ENCODE assay signal across 22 cellular contexts in the genomic region with DNA sequence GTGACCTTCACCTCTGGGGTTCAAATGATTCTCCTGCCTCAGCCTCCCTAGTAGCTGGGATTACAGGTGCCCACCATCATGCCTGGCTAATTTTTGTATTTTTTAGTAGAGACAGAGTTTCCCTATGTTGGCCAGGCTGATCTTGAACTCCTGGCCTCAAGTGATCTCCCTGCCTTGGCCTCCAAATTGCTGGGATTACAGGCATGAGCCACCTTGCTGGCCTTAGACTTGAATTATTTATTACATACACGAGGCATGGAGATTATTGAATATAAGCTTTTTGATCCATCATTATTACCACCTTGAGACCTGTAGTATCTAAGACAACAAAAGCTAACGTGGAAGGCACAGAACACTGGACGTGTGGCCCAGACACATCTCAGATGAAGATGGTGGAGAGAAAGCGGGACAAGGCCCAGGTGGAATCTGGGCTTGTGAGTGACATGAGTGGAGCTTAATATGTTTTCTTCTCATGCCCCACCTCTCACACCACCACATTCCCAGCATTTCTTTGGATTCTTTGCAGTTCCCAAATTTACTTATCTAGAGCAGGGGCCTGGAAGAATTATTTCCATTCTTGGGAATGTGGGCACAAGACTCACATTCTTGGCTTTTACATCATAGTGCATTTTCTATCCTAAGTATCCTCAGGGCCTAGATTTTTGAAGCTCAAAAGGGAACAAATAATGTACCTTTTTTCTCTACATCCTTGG.
A peak's percentile ranks its signal among the peaks of the same experiment; 100 is the strongest.
DNase-seq lines count a peak whose midpoint lies in the region; ATAC-seq and TF ChIP-seq lines count a peak whose summit lies in the region.
"Had no signal": no experiment of that assay in that cellular context is flagged by ENCODE, and none has a peak within 500 bp of the region (broad histone marks: within the 10 kb centered on the region; RNA-seq: fewer than 3 reads in every experiment).

No MANE protein-coding gene starts in this region.

- no peak overlapping the region for H3K27ac ChIP-seq in fibroblast of lung (ENCODE audit: insufficient read depth, low read length)
- H3K27ac ChIP-seq: RWPE1, sigmoid colon, WERI-Rb-1 had no signal

- no peaks in the 10 kb centered on the region for H3K36me3 ChIP-seq in fibroblast of lung (ENCODE audit: control insufficient read depth, insufficient read depth, low read length)
- H3K36me3 ChIP-seq: sigmoid colon, WERI-Rb-1 had no signal

- no peaks in the 10 kb centered on the region for H3K4me1 ChIP-seq in fibroblast of lung (ENCODE audit: control insufficient read depth, extremely low read depth, insufficient read depth, low read length)
- H3K4me1 ChIP-seq: sigmoid colon had no signal

- H3K4me2 ChIP-seq in fibroblast of lung (ENCODE audit: extremely low read depth, insufficient read depth, low read length): no peak overlapping the region

- H3K9me3 ChIP-seq in fibroblast of lung (ENCODE audit: control insufficient read depth, insufficient read depth, low read depth, low read length): no peaks in the 10 kb centered on the region
- H3K9me3 ChIP-seq: sigmoid colon had no signal

- TF ChIP-seq CTCF in fibroblast of lung (conservative IDR thresholded peaks at IDR 0.05 in 1 of 2, IDR thresholded peaks at IDR 0.05 in 1 of 2; ENCODE audit: low read depth in 1 of 2, low read length in 2 of 2) (no peak), GM13976 (IDR thresholded peaks at IDR 0.05; ENCODE audit: borderline replicate concordance, control extremely low read depth, extremely low read depth, insufficient read depth, missing control alignments) (no peak)

- no peaks in the 10 kb centered on the region for H4K20me1 ChIP-seq in fibroblast of lung (ENCODE audit: control insufficient read depth, extremely low read depth, insufficient read depth, low read length)

- no peak overlapping the region for H2AFZ ChIP-seq in fibroblast of lung (ENCODE audit: low read length)

- H3K9ac ChIP-seq in fibroblast of lung (ENCODE audit: insufficient read depth, low read length): no peak overlapping the region

- in situ Hi-C loops in GM13976 (cut with MboI; ENCODE audit: low sequenced_read_pairs, unreplicated experiment): no loop called here

- ATAC-seq in SK-N-SH treated with all-trans-retinoic acid at 6 μM for 48 hours (peak; percentile 64), GM21360 (IDR thresholded peaks at IDR 0.05; ENCODE audit: unreplicated experiment) (no peak), left lobe of liver (no peak)
- ATAC-seq: left ventricle myocardium superior had no signal

- H3K27me3 ChIP-seq in fibroblast of lung (ENCODE audit: control insufficient read depth, insufficient read depth, low read length): no peaks in the 10 kb centered on the region
- H3K27me3 ChIP-seq: sigmoid colon had no signal

- no peaks in the 10 kb centered on the region for H3K79me2 ChIP-seq in fibroblast of lung (ENCODE audit: control insufficient read depth, insufficient read depth, low read length)

- H3K4me3 ChIP-seq in fibroblast of lung (replicated peaks in 1 of 4; ENCODE audit: control extremely low read depth in 1 of 4, insufficient read depth in 1 of 4, low read depth in 3 of 4, low read length in 4 of 4): no peak overlapping the region
- H3K4me3 ChIP-seq: sigmoid colon had no signal

- DNase-seq in GM04503 (ENCODE audit: low read depth) (peak; percentile 50), fibroblast of lung (ENCODE audit: low read depth in 2 of 2) (peak; percentile 13 to 93), renal cortical epithelial cell (ENCODE audit: low read depth) (peak; percentile 59), left lobe of liver (ENCODE audit: low spot score) (no peak), GM13976 (ENCODE audit: low spot score) (no peak), SHP77 treated with DMSO at 0.1 percent for 48 hours (lab: John Stamatoyannopoulos, UW) (no peak)
- DNase-seq: activated CD4-positive, alpha-beta memory T cell treated with anti-CD3 and anti-CD28 coated beads for 36 hours; activated naive CD4-positive, alpha-beta T cell treated with anti-CD3 and anti-CD28 coated beads, Interleukin-2, amount 10 ng/mL, durations not matched to agents 7 days and 5 days; AML-193; COR-L47; erythroblast; glutamatergic neuron; left ventricle myocardium superior; NCI-H1694 treated with DMSO at 0.1 percent for 48 hours; NCI-H446; sigmoid colon; stimulated activated CD4-positive, alpha-beta T cell treated with anti-CD3 and anti-CD28 coated beads, Interleukin-2, amount 100 ng/mL, for 24 hours; T-helper 1 cell; WERI-Rb-1 had no signal

TF ChIP-seq in SK-N-SH treated with all-trans-retinoic acid at 6 μM for 48 hours, 23 proteins besides CTCF, POLR2A, EP300 and RAD21:
- peak; percentile 78 for TF ChIP-seq ISL1 (CRISPR knock-in tag; IDR thresholded peaks at IDR 0.05)
- TF ChIP-seq TOX (CRISPR knock-in tag; IDR thresholded peaks at IDR 0.05; ENCODE audit: borderline replicate concordance): no peak
- TF ChIP-seq CSDC2 (CRISPR knock-in tag; IDR thresholded peaks at IDR 0.05): peak; percentile 70; the same call in 1 of the 2 replicates
- no peak for TF ChIP-seq BACH2 (CRISPR knock-in tag; IDR thresholded peaks at IDR 0.05; ENCODE audit: borderline replicate concordance)

Comparison
In these comparisons a context has a peak if more than half of its experiments do, and no peak if none do; other contexts are left out.
1. DNase-seq: peak in GM04503 (single experiment), fibroblast of lung (2 of 2) and renal cortical epithelial cell (single experiment); none in left lobe of liver (single experiment), GM13976 (single experiment) and SHP77 treated with DMSO at 0.1 percent for 48 hours (single experiment).